22 cellular contexts compared by ENCODE assay signal in genomic region chr22:47571616-47572015, GRCh38.
"Had no signal": no experiment of that assay in that cellular context is flagged by ENCODE, and none has a peak within 500 bp of the region (broad histone marks: within the 10 kb centered on the region; RNA-seq: fewer than 3 reads in every experiment).

No MANE protein-coding gene starts in this region.

- H3K9me3 Mint-ChIP-seq: activated CD4-positive, alpha-beta memory T cell treated with anti-CD3 and anti-CD28 coated beads for 36 hours; activated CD4-positive, alpha-beta T cell treated with anti-CD3 and anti-CD28 coated beads, Interleukin-2, amount 10 ng/mL, durations not matched to agents 24 days and 14 days; activated naive CD4-positive, alpha-beta T cell treated with anti-CD3 and anti-CD28 coated beads, Interleukin-2, amount 50 U/mL, for 72 hours; activated naive CD8-positive, alpha-beta T cell treated with anti-CD3 and anti-CD28 coated beads, Interleukin-2, amount 10 ng/mL, durations not matched to agents 7 days and 5 days; activated T-cell treated with anti-CD3 and anti-CD28 coated beads, Interleukin-2, amount 50 U/mL, for 24 hours; activated T-cell treated with anti-CD3 and anti-CD28 coated beads, Interleukin-2, amount 50 U/mL, for 72 hours had no signal

- H3K4me1 Mint-ChIP-seq: activated CD4-positive, alpha-beta T cell treated with anti-CD3 and anti-CD28 coated beads for 36 hours; activated CD4-positive, alpha-beta T cell treated with anti-CD3 and anti-CD28 coated beads, Interleukin-2, amount 10 ng/mL, durations not matched to agents 24 days and 14 days; activated naive CD4-positive, alpha-beta T cell treated with anti-CD3 and anti-CD28 coated beads, Interleukin-2, amount 10 ng/mL, durations not matched to agents 7 days and 5 days; activated naive CD8-positive, alpha-beta T cell treated with anti-CD3 and anti-CD28 coated beads, Interleukin-2, amount 10 ng/mL, durations not matched to agents 7 days and 5 days; brain had no signal

- H3K27ac Mint-ChIP-seq: activated CD4-positive, alpha-beta memory T cell treated with anti-CD3 and anti-CD28 coated beads for 36 hours; activated CD4-positive, alpha-beta T cell treated with anti-CD3 and anti-CD28 coated beads for 36 hours; activated CD4-positive, alpha-beta T cell treated with anti-CD3 and anti-CD28 coated beads, Interleukin-2, amount 10 ng/mL, durations not matched to agents 24 days and 14 days; activated CD8-positive, alpha-beta T cell treated with anti-CD3 and anti-CD28 coated beads, Interleukin-2, amount 10 ng/mL, durations not matched to agents 7 days and 5 days; activated naive CD4-positive, alpha-beta T cell treated with anti-CD3 and anti-CD28 coated beads, Interleukin-2, amount 10 ng/mL, durations not matched to agents 7 days and 5 days; activated naive CD4-positive, alpha-beta T cell treated with anti-CD3 and anti-CD28 coated beads, Interleukin-2, amount 50 U/mL, for 72 hours; activated naive CD8-positive, alpha-beta T cell treated with anti-CD3 and anti-CD28 coated beads, Interleukin-2, amount 10 ng/mL, durations not matched to agents 7 days and 5 days; activated T-cell treated with anti-CD3 and anti-CD28 coated beads, Interleukin-2, amount 50 U/mL, for 24 hours; activated T-cell treated with anti-CD3 and anti-CD28 coated beads, Interleukin-2, amount 50 U/mL, for 72 hours; brain had no signal

- H3K27me3 Mint-ChIP-seq: activated CD4-positive, alpha-beta memory T cell treated with anti-CD3 and anti-CD28 coated beads for 36 hours; activated CD4-positive, alpha-beta T cell treated with anti-CD3 and anti-CD28 coated beads, Interleukin-2, amount 10 ng/mL, durations not matched to agents 24 days and 14 days; activated naive CD4-positive, alpha-beta T cell treated with anti-CD3 and anti-CD28 coated beads, Interleukin-2, amount 10 ng/mL, durations not matched to agents 7 days and 5 days had no signal

- DNase-seq: activated CD4-positive, alpha-beta memory T cell treated with anti-CD3 and anti-CD28 coated beads for 36 hours; activated CD4-positive, alpha-beta T cell treated with anti-CD3 and anti-CD28 coated beads for 36 hours; activated CD4-positive, alpha-beta T cell treated with anti-CD3 and anti-CD28 coated beads, Interleukin-2, amount 10 ng/mL, durations not matched to agents 24 days and 14 days; activated CD4-positive, CD25-positive, alpha-beta regulatory T cell; activated CD4-positive, CD25-positive, alpha-beta regulatory T cell treated with anti-CD3 and anti-CD28 coated beads, Interleukin-2, amount 50 U/mL, for 72 hours; activated CD8-positive, alpha-beta T cell treated with anti-CD3 and anti-CD28 coated beads, Interleukin-2, amount 10 ng/mL, durations not matched to agents 7 days and 5 days; activated gamma-delta T cell; activated naive CD4-positive, alpha-beta T cell; activated naive CD4-positive, alpha-beta T cell treated with anti-CD3 and anti-CD28 coated beads, Interleukin-2, amount 10 ng/mL, durations not matched to agents 7 days and 5 days; activated naive CD8-positive, alpha-beta T cell treated with anti-CD3 and anti-CD28 coated beads, Interleukin-2, amount 10 ng/mL, durations not matched to agents 7 days and 5 days; activated T-cell treated with anti-CD3 and anti-CD28 coated beads for 4 hours; activated T-cell treated with anti-CD3 and anti-CD28 coated beads, Interleukin-2, amount 50 U/mL, for 24 hours; activated T-cell treated with anti-CD3 and anti-CD28 coated beads, Interleukin-2, amount 50 U/mL, for 72 hours; central memory CD4-positive, alpha-beta T cell; cerebellar nuclear complex; colonic mucosa; effector CD8-positive, alpha-beta T cell; foreskin fibroblast; T-helper 2 cell had no signal

- H3K36me3 Mint-ChIP-seq: activated CD4-positive, alpha-beta memory T cell treated with anti-CD3 and anti-CD28 coated beads for 36 hours; activated naive CD4-positive, alpha-beta T cell treated with anti-CD3 and anti-CD28 coated beads, Interleukin-2, amount 10 ng/mL, durations not matched to agents 7 days and 5 days; activated naive CD4-positive, alpha-beta T cell treated with anti-CD3 and anti-CD28 coated beads, Interleukin-2, amount 50 U/mL, for 72 hours; activated naive CD8-positive, alpha-beta T cell treated with anti-CD3 and anti-CD28 coated beads, Interleukin-2, amount 10 ng/mL, durations not matched to agents 7 days and 5 days; brain had no signal

- ATAC-seq: activated CD4-positive, alpha-beta T cell treated with anti-CD3 and anti-CD28 coated beads for 36 hours; activated CD8-positive, alpha-beta T cell treated with anti-CD3 and anti-CD28 coated beads, Interleukin-2, amount 10 ng/mL, durations not matched to agents 7 days and 5 days; activated naive CD4-positive, alpha-beta T cell treated with anti-CD3 and anti-CD28 coated beads, Interleukin-2, amount 50 U/mL, for 72 hours; activated T-cell treated with anti-CD3 and anti-CD28 coated beads, Interleukin-2, amount 50 U/mL, for 72 hours; esophagus mucosa had no signal

- H3K4me3 Mint-ChIP-seq: activated CD4-positive, alpha-beta memory T cell treated with anti-CD3 and anti-CD28 coated beads for 36 hours; activated CD4-positive, alpha-beta T cell treated with anti-CD3 and anti-CD28 coated beads for 36 hours; activated CD4-positive, alpha-beta T cell treated with anti-CD3 and anti-CD28 coated beads, Interleukin-2, amount 10 ng/mL, durations not matched to agents 24 days and 14 days; activated CD8-positive, alpha-beta T cell treated with anti-CD3 and anti-CD28 coated beads, Interleukin-2, amount 10 ng/mL, durations not matched to agents 7 days and 5 days; activated naive CD4-positive, alpha-beta T cell treated with anti-CD3 and anti-CD28 coated beads, Interleukin-2, amount 10 ng/mL, durations not matched to agents 7 days and 5 days; activated naive CD8-positive, alpha-beta T cell treated with anti-CD3 and anti-CD28 coated beads, Interleukin-2, amount 10 ng/mL, durations not matched to agents 7 days and 5 days; activated T-cell treated with anti-CD3 and anti-CD28 coated beads, Interleukin-2, amount 50 U/mL, for 24 hours; activated T-cell treated with anti-CD3 and anti-CD28 coated beads, Interleukin-2, amount 50 U/mL, for 72 hours; brain had no signal
